8 cellular contexts compared by ENCODE assay signal in genomic region chr4:337143-337931, GRCh38. TPM values are rescaled to one million over a fixed set of nuclear protein-coding genes. Genes with fewer than 3 reads are reported as not detected.
DNase-seq lines count a peak whose midpoint lies in the region; ATAC-seq, FAIRE-seq and TF ChIP-seq lines count a peak whose summit lies in the region.

TSS of gene ZNF141 (plus strand) at chr4:337814. CDS start at chr4:337984, 170 bp downstream.

- peaks cover 24 to 32% of the 10 kb centered on the region in 2 donors for H3K36me3 Mint-ChIP-seq in CD14-positive monocyte
- peaks cover 26% of the 10 kb centered on the region for H3K36me3 Mint-ChIP-seq in mesothelial cell of epicardium

- ATAC-seq in GM19328 (IDR thresholded peaks at IDR 0.05; ENCODE audit: unreplicated experiment): peak; percentile 95
- ATAC-seq in HG03565 (IDR thresholded peaks at IDR 0.05; ENCODE audit: unreplicated experiment): peak; percentile 94

- H3K27me3 Mint-ChIP-seq in CD14-positive monocyte (ENCODE audit: low read depth in 3 of 3): peaks cover 2 to 4% (median 2%) of the 10 kb centered on the region in 3 donors
- H3K27me3 Mint-ChIP-seq in mesothelial cell of epicardium (ENCODE audit: low read depth): no peaks in the 10 kb centered on the region

- H3K4me3 Mint-ChIP-seq in CD14-positive monocyte (peak within 1 kb of the TSS; percentile 99), mesothelial cell of epicardium (peak within 1 kb of the TSS; percentile 100)

- intact Hi-C loops in CD14-positive monocyte (cut with micrococcal nuclease): loop anchor here (5.0 to 10.0 kb wide), 4 partner anchors 135 to 347 kb away; partner anchors contain the start of genes SLC49A3 (in 1 of the 2) and ZNF718 (in 1 of the 2)

- H3K4me1 Mint-ChIP-seq in CD14-positive monocyte (peaks cover 20% of the 10 kb centered on the region), mesothelial cell of epicardium (peaks cover 24% of the 10 kb centered on the region)

- TF ChIP-seq CTCF in CD14-positive monocyte (IDR thresholded peaks at IDR 0.05): no peak
- TF ChIP-seq CTCF in mesothelial cell of epicardium (IDR thresholded peaks at IDR 0.05; ENCODE audit: unreplicated experiment): no peak

- peak; percentile 94 for DNase-seq in CD14-positive monocyte (ENCODE audit: low spot score)
- DNase-seq in NOMO-1 (lab: John Stamatoyannopoulos, UW; ENCODE audit: unreplicated experiment in 2 of 2): peak; percentile 71 to 72
- DNase-seq in activated CD8-positive, alpha-beta memory T cell treated with anti-CD3 and anti-CD28 coated beads, Interleukin-2, amount 50 U/mL, for 48 hours: peak; percentile 90
- peak; percentile 84 to 92 for DNase-seq in mesothelial cell of epicardium (ENCODE audit: low spot score in 2 of 2, unreplicated experiment in 2 of 2)
- DNase-seq in stimulated activated CD8-positive, alpha-beta memory T cell treated with anti-CD3 and anti-CD28 coated beads, Interleukin-15, amount 100 ng/mL, for 4 hours (ENCODE audit: low read depth in 2 of 2): peak; percentile 78 to 84

- H3K27ac Mint-ChIP-seq in CD14-positive monocyte: peak within 1 kb of the TSS; percentile 96 to 99 (median 97)
- peak within 1 kb of the TSS; percentile 100 for H3K27ac Mint-ChIP-seq in mesothelial cell of epicardium

- H3K9me3 Mint-ChIP-seq in CD14-positive monocyte: peaks cover 29 to 69% (median 52%) of the 10 kb centered on the region in 7 donors
- peaks cover 19% of the 10 kb centered on the region for H3K9me3 Mint-ChIP-seq in mesothelial cell of epicardium

- peak; percentile 99 for FAIRE-seq in endometrium (lab: Jason Lieb, UNC)

RNA-seq across cellular contexts. Expression of gene ZNF141, which starts in this region (rescaled TPM):
- 1 to 10 TPM; 2.5 to 4.2 TPM for polyA plus RNA-seq in CD14-positive monocyte
- total RNA-seq in mesothelial cell of epicardium: 28.1 to 32.5 TPM (median 29.8 TPM) in 3 replicates

Comparison
In these comparisons a context has a peak if more than half of its experiments do, and no peak if none do; other contexts are left out.
1. Peak in every context shown above with its lines: DNase-seq and ATAC-seq.